Comparison of ENCODE assay signal across 18 cellular contexts in the genomic region with DNA sequence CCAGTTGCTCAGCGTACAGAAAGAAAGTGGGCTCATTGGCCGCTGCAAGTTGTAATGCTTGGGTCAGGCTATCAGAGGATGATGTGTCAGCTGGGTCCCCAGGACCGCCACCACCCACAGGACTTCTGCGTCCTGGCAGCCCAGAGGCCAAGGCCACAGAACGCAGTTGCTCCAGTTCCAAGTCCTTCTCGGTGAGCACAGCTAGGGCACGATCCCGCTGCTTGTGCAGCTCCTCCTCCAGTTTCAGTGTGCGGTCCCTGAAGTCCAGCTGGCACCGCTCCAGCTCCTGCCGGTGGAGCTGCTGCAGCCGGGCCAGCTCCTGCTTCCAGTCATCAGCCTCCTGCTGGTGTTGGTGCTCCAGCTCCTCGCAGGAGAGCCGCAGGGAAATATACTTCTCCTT. TPM values are rescaled to one million over a fixed set of nuclear protein-coding genes. Genes with fewer than 3 reads are reported as not detected.
DNase-seq lines count a peak whose midpoint lies in the region; ATAC-seq and TF ChIP-seq lines count a peak whose summit lies in the region.
"Had no signal": no experiment of that assay in that cellular context is flagged by ENCODE, and none has a peak within 500 bp of the region (broad histone marks: within the 10 kb centered on the region; RNA-seq: fewer than 3 reads in every experiment).

No MANE protein-coding gene starts in this region.

- H3K4me2 ChIP-seq in Loucy (ENCODE audit: low read depth, low read length, poor library complexity, severe bottlenecking), result peak overlapping the region; percentile 99
- peak overlapping the region; percentile 1 for H3K4me2 ChIP-seq in skeletal muscle satellite cell (ENCODE audit: low read length)

- H3K36me3 ChIP-seq in Loucy (ENCODE audit: insufficient read depth, low read length), result no peaks in the 10 kb centered on the region; the same call in 1 of the 2 replicates
- H3K36me3 ChIP-seq in body of pancreas (replicated peaks in 1 of 2; ENCODE audit: insufficient read depth in 1 of 2, low read depth in 2 of 2), result peaks cover 0 to 6% of the 10 kb centered on the region in 2 donors
- H3K36me3 ChIP-seq in skeletal muscle satellite cell (ENCODE audit: insufficient read depth, low read length), result peaks cover 43% of the 10 kb centered on the region

- DNase-seq in body of pancreas, result peak; percentile 55 to 79 (median 65)
- DNase-seq in left ventricle myocardium superior, result peak; percentile 90
- no peak for DNase-seq in GM03348 (ENCODE audit: low spot score)
- DNase-seq in NAMALWA (ENCODE audit: low spot score), result no peak
- DNase-seq: activated CD4-positive, alpha-beta T cell treated with anti-CD3 and anti-CD28 coated beads for 36 hours; activated T-cell treated with anti-CD3 and anti-CD28 coated beads, Interleukin-2, amount 50 U/mL, for 48 hours; CD4-positive, alpha-beta T cell; NCI-H1417 treated with DMSO at 0.1 percent for 48 hours; NCI-H526 treated with DMSO at 0.1 percent for 48 hours; occipital lobe; RPMI8226 had no signal

- H3K4me3 ChIP-seq in Loucy (ENCODE audit: low read length, poor library complexity, severe bottlenecking) (no peak overlapping the region), body of pancreas (no peak overlapping the region), skeletal muscle satellite cell (ENCODE audit: low read length) (no peak overlapping the region)

- H3K9me3 ChIP-seq in Loucy (ENCODE audit: insufficient read depth, low read depth, low read length) (no peaks in the 10 kb centered on the region), body of pancreas (no peaks in the 10 kb centered on the region), skeletal muscle satellite cell (replicated peaks; ENCODE audit: low read length) (no peaks in the 10 kb centered on the region)

- 47 to 59% methylated on average over 5 to 14 of the region's 14 CpGs for WGBS in body of pancreas, 2 donors

- H3K27ac ChIP-seq in body of pancreas, result no peak overlapping the region
- H3K27ac ChIP-seq: epithelial cell of prostate had no signal

- H3K27me3 ChIP-seq in Loucy (ENCODE audit: insufficient read depth, low read length, poor library complexity, severe bottlenecking), result no peaks in the 10 kb centered on the region
- no peaks in the 10 kb centered on the region for H3K27me3 ChIP-seq in body of pancreas
- no peaks in the 10 kb centered on the region for H3K27me3 ChIP-seq in skeletal muscle satellite cell (ENCODE audit: control insufficient read depth, insufficient read depth, low read length)

- TF ChIP-seq POLR2A in body of pancreas (IDR thresholded peaks at IDR 0.05), result no peak

- no peak overlapping the region for H2AFZ ChIP-seq in Loucy (ENCODE audit: low read length)

- peaks cover 38% of the 10 kb centered on the region for H3K79me2 ChIP-seq in Loucy (ENCODE audit: insufficient read depth, low read length)

- ATAC-seq in body of pancreas (no peak), left ventricle myocardium superior (peak; percentile 55), HG03045 (IDR thresholded peaks at IDR 0.05; ENCODE audit: unreplicated experiment) (no peak)
- ATAC-seq: activated CD4-positive, alpha-beta T cell treated with anti-CD3 and anti-CD28 coated beads for 36 hours had no signal

- TF ChIP-seq CTCF in Loucy (conservative IDR thresholded peaks at IDR 0.05; ENCODE audit: low read length), result no peak
- peak in 2 of 7 experiments; percentile 4 to 6 for TF ChIP-seq CTCF in body of pancreas (IDR thresholded peaks at IDR 0.05)

- H3F3A ChIP-seq in Loucy (ENCODE audit: low read depth), result 0 out of 2 replicates have a peak, but pooled peaks cover 2% of the 10 kb centered on the region

- no peak overlapping the region for H3K9ac ChIP-seq in Loucy (ENCODE audit: low read depth, low read length, poor library complexity, severe bottlenecking)
- H3K9ac ChIP-seq in skeletal muscle satellite cell (ENCODE audit: low read depth, low read length), result no peak overlapping the region

- H3K4me1 ChIP-seq in Loucy (ENCODE audit: insufficient read depth, low read length, poor library complexity, severe bottlenecking), result peaks cover 28% of the 10 kb centered on the region
- peaks cover 60% of the 10 kb centered on the region for H3K4me1 ChIP-seq in body of pancreas
- H3K4me1 ChIP-seq in skeletal muscle satellite cell (ENCODE audit: control insufficient read depth, insufficient read depth, low read length), result peaks cover 30% of the 10 kb centered on the region

- H3K9me2 ChIP-seq in Loucy (replicated peaks; ENCODE audit: low read depth, low read length), result no peaks in the 10 kb centered on the region

- intact Hi-C loops in body of pancreas (cut with DNase I), result no loop called here
- intact Hi-C loops in left ventricle myocardium superior (cut with micrococcal nuclease), result no loop called here

- peaks cover 16% of the 10 kb centered on the region for H4K20me1 ChIP-seq in Loucy (ENCODE audit: insufficient read depth, low read length, poor library complexity, severe bottlenecking)

RNA-seq across cellular contexts. Expression of a gene that starts 3.0 kb away (rescaled TPM):
- total RNA-seq in body of pancreas (10 to 100 TPM; 13.7 to 23.1 TPM), left ventricle myocardium superior (7.3 TPM)
- 13.8 and 13.9 TPM in 2 replicates for total RNA-seq in skeletal muscle satellite cell (2012; rRNA removed)

RNA-seq across cellular contexts. Expression of a gene that starts 5.8 kb away (rescaled TPM):
- total RNA-seq in body of pancreas, result 100 to 1,000 TPM; 107 to 132 TPM
- 85.4 TPM for total RNA-seq in left ventricle myocardium superior
- total RNA-seq in skeletal muscle satellite cell (2012; rRNA removed), result 112 and 124 TPM in 2 replicates

RNA-seq across cellular contexts. Expression of a gene that starts 11.2 kb away (rescaled TPM):
- total RNA-seq in body of pancreas (10 to 100 TPM in 1 of 2 donors, not detected in 1; 19.4 TPM), left ventricle myocardium superior (not detected)
- total RNA-seq in skeletal muscle satellite cell (2012; rRNA removed), result 0.66 and 2.8 TPM in 2 replicates

RNA-seq across cellular contexts. Expression of a gene that starts 35.6 kb away (rescaled TPM):
- total RNA-seq in body of pancreas (not detected), left ventricle myocardium superior (not detected)
- total RNA-seq in skeletal muscle satellite cell (2012; rRNA removed), result not detected in 2 replicates
- total RNA-seq: activated CD4-positive, alpha-beta T cell treated with anti-CD3 and anti-CD28 coated beads for 36 hours; bronchial epithelial cell; CD4-positive, alpha-beta T cell; lung microvascular endothelial cell; occipital lobe; T-helper 2 cell treated with Interferon-gamma antibody and Interleukin-4, amounts not matched to agents 100 ng/mL and 5 ng/mL, for 36 hours had no signal

Comparison
In these comparisons a context has a peak if more than half of its experiments do, and no peak if none do; other contexts are left out.
1. DNase-seq: peak in body of pancreas (4 of 4) and left ventricle myocardium superior (single experiment); none in GM03348 (single experiment) and NAMALWA (single experiment).